In genomic region chr17:7132511-7133094, GRCh38 we compare ENCODE assay signal across 8 cellular contexts. TPM values are rescaled to one million over a fixed set of nuclear protein-coding genes. Genes with fewer than 3 reads are reported as not detected.
DNase-seq lines count a peak whose midpoint lies in the region; ATAC-seq and TF ChIP-seq lines count a peak whose summit lies in the region.

No MANE protein-coding gene starts in this region.

- no peaks in the 10 kb centered on the region for H3K9me3 Mint-ChIP-seq in CD4-positive, alpha-beta T cell

- no peaks in the 10 kb centered on the region for H3K36me3 Mint-ChIP-seq in CD4-positive, alpha-beta T cell (ENCODE audit: low read depth)
- no peaks in the 10 kb centered on the region for H3K36me3 Mint-ChIP-seq in T-helper 17 cell (ENCODE audit: low read depth)

- CTCF ChIA-PET in CD4-positive, alpha-beta T cell (lab: Charles Lee), result interaction anchor here (1.0 to 7.2 kb wide), 3 partner anchors 12 to 87 kb away, joined by 4 to 77 read pairs (median 14); no protein-coding TSS in a partner anchor

- H3K4me3 ChIP-seq in H7 (ENCODE audit: insufficient read depth, low read depth, low read length) (no peak overlapping the region), colonic mucosa (no peak overlapping the region), HAP-1 (no peak overlapping the region)

- in situ Hi-C loops in HAP-1 (cut with MboI; ENCODE audit: low sequenced_read_pairs), result loop anchor here (5.0 to 25.0 kb wide), 2 partner anchors 80 to 220 kb away; no protein-coding TSS in a partner anchor

- peak overlapping the region; percentile 88 for H3K27ac Mint-ChIP-seq in CD4-positive, alpha-beta T cell
- peak overlapping the region; percentile 97 for H3K27ac Mint-ChIP-seq in T-helper 17 cell

- H3K27me3 ChIP-seq in CD4-positive, alpha-beta T cell (ENCODE audit: control insufficient read depth, insufficient read depth, low read length), result no peaks in the 10 kb centered on the region
- H3K27me3 ChIP-seq in H7 (ENCODE audit: control insufficient read depth, insufficient read depth, low read length) (peaks cover 13% of the 10 kb centered on the region), colonic mucosa (no peaks in the 10 kb centered on the region), HAP-1 (ENCODE audit: low read depth) (peaks cover 3% of the 10 kb centered on the region; the same call in 1 of the 2 replicates)

- peak overlapping the region; percentile 51 for H3K4me3 Mint-ChIP-seq in CD4-positive, alpha-beta T cell
- peak overlapping the region; percentile 84 for H3K4me3 Mint-ChIP-seq in T-helper 17 cell

- POLR2A ChIA-PET in CD4-positive, alpha-beta T cell (lab: Charles Lee), result interaction anchor here (0.6 to 3.2 kb wide), 9 partner anchors 71 to 1091 kb away, joined by 3 to 51 read pairs (median 3); partner anchors contain the start of gene SLC16A13

- H3K9me3 ChIP-seq in CD4-positive, alpha-beta T cell (ENCODE audit: control insufficient read depth, low read length), result no peaks in the 10 kb centered on the region
- H3K9me3 ChIP-seq in T-helper 17 cell (ENCODE audit: control insufficient read depth, low read length, poor library complexity, severe bottlenecking), result no peaks in the 10 kb centered on the region
- H3K9me3 ChIP-seq in colonic mucosa, result no peaks in the 10 kb centered on the region
- no peaks in the 10 kb centered on the region for H3K9me3 ChIP-seq in HAP-1

- peak; percentile 23 to 75 (median 44) for DNase-seq in CD4-positive, alpha-beta T cell
- DNase-seq in H7 (peak; percentile 90), T-helper 17 cell (peak; percentile 16 to 60 (median 52)), colonic mucosa (no peak), pulmonary artery endothelial cell (ENCODE audit: low read depth, low spot score) (peak; percentile 33), UCSD-AML1 (lab: John Stamatoyannopoulos, UW; ENCODE audit: unreplicated experiment) (no peak), HAP-1 (ENCODE audit: low spot score in 2 of 2) (no peak)

- no peak overlapping the region for H3K9ac ChIP-seq in colonic mucosa (ENCODE audit: low read depth in 2 of 2, low read length in 2 of 2)

- ATAC-seq in CD4-positive, alpha-beta T cell (ENCODE audit: poor library complexity), result peak; percentile 97
- ATAC-seq in T-helper 17 cell (peak; percentile 98), GM19324 (IDR thresholded peaks at IDR 0.05; ENCODE audit: low FRiP score, unreplicated experiment) (no peak)

- H3K36me3 ChIP-seq in H7 (replicated peaks; ENCODE audit: control insufficient read depth, insufficient read depth, low read length), result no peaks in the 10 kb centered on the region
- H3K36me3 ChIP-seq in colonic mucosa, result no peaks in the 10 kb centered on the region
- no peaks in the 10 kb centered on the region for H3K36me3 ChIP-seq in HAP-1 (replicated peaks)

- H3K4me1 ChIP-seq in colonic mucosa (no peaks in the 10 kb centered on the region), HAP-1 (peaks cover 6% of the 10 kb centered on the region)

- H3K27ac ChIP-seq in CD4-positive, alpha-beta T cell (ENCODE audit: low read depth, low read length), result peak overlapping the region; percentile 55
- H3K27ac ChIP-seq in colonic mucosa, result peak overlapping the region; percentile 36

- peaks cover 29% of the 10 kb centered on the region for H3K4me1 Mint-ChIP-seq in CD4-positive, alpha-beta T cell (ENCODE audit: low read depth)
- peaks cover 18% of the 10 kb centered on the region for H3K4me1 Mint-ChIP-seq in T-helper 17 cell

- intact Hi-C loops in CD4-positive, alpha-beta T cell (cut with DNase I, micrococcal nuclease), result loop anchor here in 1 of 2 experiments (1.0 kb wide), 1 partner anchor 86 kb away; no protein-coding TSS in a partner anchor
- intact Hi-C loops in colonic mucosa (cut with DNase I), result no loop called here

- H3K27me3 Mint-ChIP-seq in CD4-positive, alpha-beta T cell, result peaks cover 4% of the 10 kb centered on the region
- no peaks in the 10 kb centered on the region for H3K27me3 Mint-ChIP-seq in T-helper 17 cell

- peak; percentile 1 for TF ChIP-seq CTCF in CD4-positive, alpha-beta T cell (IDR thresholded peaks at IDR 0.05)
- TF ChIP-seq CTCF in colonic mucosa (IDR thresholded peaks at IDR 0.05), result no peak

RNA-seq across cellular contexts. Expression of gene ASGR2, which starts 18.0 kb away (rescaled TPM):
- under 1 TPM; 0.20 to 0.36 TPM for total RNA-seq in CD4-positive, alpha-beta T cell
- not detected in 2 replicates for total RNA-seq in H7 (2014; rRNA removed; shearing (Covaris generic))
- total RNA-seq in T-helper 17 cell, result under 1 TPM; 0.67 to 0.78 TPM
- total RNA-seq in colonic mucosa, result under 1 TPM; 0.45 to 0.49 TPM
- not detected in 2 replicates for total RNA-seq in pulmonary artery endothelial cell

RNA-seq across cellular contexts. Expression of gene ASGR1, which starts 46.6 kb away (rescaled TPM):
- total RNA-seq in CD4-positive, alpha-beta T cell, result under 1 TPM; 0.64 to 0.85 TPM
- 12.3 and 15.4 TPM in 2 replicates for total RNA-seq in H7 (2014; rRNA removed; shearing (Covaris generic))
- total RNA-seq in T-helper 17 cell (under 1 TPM; 0.42 to 0.92 TPM), colonic mucosa (1 to 10 TPM in 1 of 2 donors, under 1 TPM in 1; 0.47 to 1.1 TPM), pulmonary artery endothelial cell (10.6 and 16.4 TPM in 2 replicates)

RNA-seq across cellular contexts. Expression of gene CLEC10A, which starts 52.6 kb away (rescaled TPM):
- under 1 TPM; 0.59 to 0.96 TPM for total RNA-seq in CD4-positive, alpha-beta T cell
- not detected in 2 replicates for total RNA-seq in H7 (2014; rRNA removed; shearing (Covaris generic))
- 1 to 10 TPM in 1 of 2 donors, under 1 TPM in 1; 0.40 to 7.1 TPM for total RNA-seq in T-helper 17 cell
- total RNA-seq in colonic mucosa, result 1 to 10 TPM in 1 of 2 donors, under 1 TPM in 1; 0.96 to 9.7 TPM
- 0.07 and 0.14 TPM in 2 replicates for total RNA-seq in pulmonary artery endothelial cell

Comparison
In these comparisons a context has a peak if more than half of its experiments do, and no peak if none do; other contexts are left out.
1. DNase-seq: peak in CD4-positive, alpha-beta T cell (10 of 10), H7 (single experiment), T-helper 17 cell (3 of 3) and pulmonary artery endothelial cell (single experiment); none in colonic mucosa (single experiment), UCSD-AML1 (single experiment) and HAP-1 (0 of 2).